In genomic region chr2:177432703-177433102, GRCh38 we compare ENCODE assay signal across 18 cellular contexts. TPM values are rescaled to one million over a fixed set of nuclear protein-coding genes. Genes with fewer than 3 reads are reported as not detected.
A peak's percentile ranks its signal among the peaks of the same experiment; 100 is the strongest.
DNase-seq lines count a peak whose midpoint lies in the region; ATAC-seq, FAIRE-seq and TF ChIP-seq lines count a peak whose summit lies in the region.
"Had no signal": no experiment of that assay in that cellular context is flagged by ENCODE, and none has a peak within 500 bp of the region (broad histone marks: within the 10 kb centered on the region; RNA-seq: fewer than 3 reads in every experiment).

No MANE protein-coding gene starts in this region.

- H4K20me1 ChIP-seq in MM.1S (ENCODE audit: insufficient read depth, low read length): no peaks in the 10 kb centered on the region
- no peaks in the 10 kb centered on the region for H4K20me1 ChIP-seq in K562 (replicated peaks; ENCODE audit: control insufficient read depth, insufficient read depth, low read length)

- DNase-seq in MM.1S (peak; percentile 61), MV-4-11 (lab: John Stamatoyannopoulos, UW) (peak; percentile 3), RPMI7951 (ENCODE audit: low read depth) (peak; percentile 41), K562 (ENCODE audit: extremely low read depth in 1 of 4, low spot score in 3 of 4) (no peak), iPS-NIHi11 (ENCODE audit: low spot score) (no peak), LoVo (ENCODE audit: low spot score) (no peak), C1 segment of cervical spinal cord (lab: John Stamatoyannopoulos, UW) (no peak), esophagus muscularis mucosa (ENCODE audit: extremely low spot score) (no peak)
- DNase-seq: AML-193; CD4-positive, alpha-beta memory T cell; DMS153; DMS79; GDM1 had no signal

- H3K9me3 ChIP-seq in MM.1S (replicated peaks; ENCODE audit: insufficient read depth, low read length): no peaks in the 10 kb centered on the region
- H3K9me3 ChIP-seq in K562 (replicated peaks; ENCODE audit: control insufficient read depth, insufficient read depth, low read depth, low read length): peaks cover 21% of the 10 kb centered on the region
- H3K9me3 ChIP-seq in esophagus muscularis mucosa: peaks cover 0 to 40% (median 25%) of the 10 kb centered on the region in 4 donors

- no peak for FAIRE-seq in K562 (lab: Jason Lieb, UNC)
- FAIRE-seq: A549, GM12892, HTR-8/SVneo had no signal

- TF ChIP-seq CTCF in MM.1S (IDR thresholded peaks at IDR 0.05; ENCODE audit: low read length) (no peak), K562 (IDR thresholded peaks at IDR 0.05 in 2 of 3, conservative IDR thresholded peaks at IDR 0.05 in 1 of 3; ENCODE audit: insufficient read depth in 2 of 3, low read depth in 1 of 3, low read length in 3 of 3) (no peak), esophagus muscularis mucosa (IDR thresholded peaks at IDR 0.05) (no peak)

- no TSS peak for BruUV-seq in K562 (replicated peaks; lab: Mats Ljungman, UMichigan)

- no peaks in the 10 kb centered on the region for H3K9me2 ChIP-seq in MM.1S (replicated peaks; ENCODE audit: insufficient read depth, low read length)

- no peak overlapping the region for H3K4me3 ChIP-seq in MM.1S (ENCODE audit: low read length)
- no peak overlapping the region for H3K4me3 ChIP-seq in K562
- H3K4me3 ChIP-seq in esophagus muscularis mucosa: no peak overlapping the region
- H3K4me3 ChIP-seq: A549, GM23248, HAP-1 had no signal

- no peak for TF ChIP-seq RAD21 in K562 (CRISPR knock-in tag; conservative IDR thresholded peaks at IDR 0.05 in 1 of 2, IDR thresholded peaks at IDR 0.05 in 1 of 2)

- H3K4me1 ChIP-seq in MM.1S (ENCODE audit: low read length): peaks cover 9% of the 10 kb centered on the region
- no peaks in the 10 kb centered on the region for H3K4me1 ChIP-seq in K562 (replicated peaks in 1 of 2; ENCODE audit: control insufficient read depth in 2 of 2, insufficient read depth in 2 of 2, low read length in 2 of 2)
- no peaks in the 10 kb centered on the region for H3K4me1 ChIP-seq in esophagus muscularis mucosa
- H3K4me1 ChIP-seq: A549 had no signal

- no peaks in the 10 kb centered on the region for H3K36me3 ChIP-seq in MM.1S (replicated peaks; ENCODE audit: insufficient read depth, low read length)
- peaks cover 34% of the 10 kb centered on the region; the same call in 2 of the 3 replicates for H3K36me3 ChIP-seq in K562 (ENCODE audit: control insufficient read depth, insufficient read depth, low read length)
- H3K36me3 ChIP-seq in esophagus muscularis mucosa: peaks cover 0 to 10% (median 0%) of the 10 kb centered on the region in 4 donors

- no peak overlapping the region for H2AFZ ChIP-seq in MM.1S (ENCODE audit: low read length)
- H2AFZ ChIP-seq in K562 (ENCODE audit: low read depth, low read length): no peak overlapping the region
- H2AFZ ChIP-seq: GM23248 had no signal

- CTCF ChIA-PET in K562 (lab: Yijun Ruan, JAX; ENCODE audit: low intra/inter-chr PET ratio): no interaction called here

- no peak for TF ChIP-seq EP300 in K562 (IDR thresholded peaks at IDR 0.05; ENCODE audit: low read length)
- TF ChIP-seq EP300 in esophagus muscularis mucosa (IDR thresholded peaks at IDR 0.05): no peak

- no peak overlapping the region for H3K27ac ChIP-seq in MM.1S (ENCODE audit: low read length)
- H3K27ac ChIP-seq in K562 (ENCODE audit: extremely low read depth, low read depth, low read length): no peak overlapping the region
- no peak overlapping the region for H3K27ac ChIP-seq in esophagus muscularis mucosa (replicated peaks in 1 of 4)
- H3K27ac ChIP-seq: A549, GM23248 had no signal

- peaks cover 38% of the 10 kb centered on the region for H3K79me2 ChIP-seq in MM.1S (ENCODE audit: low read length)
- peaks cover 61% of the 10 kb centered on the region for H3K79me2 ChIP-seq in K562 (ENCODE audit: control insufficient read depth, insufficient read depth, low read length)

- POLR2A ChIA-PET in K562 (lab: Yijun Ruan, JAX): no interaction called here

- ATAC-seq in K562: no peak
- ATAC-seq: A549 had no signal

- in situ Hi-C loops in K562 (cut with MboI): loop anchor here (5.0 kb wide), 1 partner anchor 85 kb away; no protein-coding TSS in a partner anchor

- no peaks in the 10 kb centered on the region; the same call in 1 of the 2 replicates for H3F3A ChIP-seq in MM.1S (ENCODE audit: insufficient read depth, low read length)

- H3K27me3 ChIP-seq in MM.1S (replicated peaks; ENCODE audit: insufficient read depth, low read length) (no peaks in the 10 kb centered on the region), K562 (ENCODE audit: control insufficient read depth in 2 of 2, insufficient read depth in 2 of 2, low read length in 2 of 2) (no peaks in the 10 kb centered on the region), esophagus muscularis mucosa (no peaks in the 10 kb centered on the region)

- H3K9ac ChIP-seq in MM.1S (ENCODE audit: low read length) (no peak overlapping the region), K562 (ENCODE audit: insufficient read depth in 1 of 2, low read depth in 2 of 2, low read length in 2 of 2) (no peak overlapping the region)
- H3K9ac ChIP-seq: GM23248 had no signal

- H3K9me1 ChIP-seq in K562 (ENCODE audit: control insufficient read depth, insufficient read depth, low read length): no peaks in the 10 kb centered on the region

- WGBS in K562 (ENCODE audit: insufficient coverage, low coverage, missing lambda C conversion rate): 17% methylated on average over 1 of the region's 1 CpG
- WGBS in esophagus muscularis mucosa: 40% methylated on average over 1 of the region's 1 CpG

- TF ChIP-seq POLR2A in K562 (conservative IDR thresholded peaks at IDR 0.05): no peak
- no peak for TF ChIP-seq POLR2A in esophagus muscularis mucosa (IDR thresholded peaks at IDR 0.05; ENCODE audit: low read depth)

- intact Hi-C loops in K562 (cut with micrococcal nuclease): no loop called here
- intact Hi-C loops in esophagus muscularis mucosa (cut with DNase I): no loop called here

- no peak overlapping the region for H3K4me2 ChIP-seq in MM.1S (ENCODE audit: low read depth, low read length)
- no peak overlapping the region for H3K4me2 ChIP-seq in K562 (ENCODE audit: insufficient read depth, low read length)
- H3K4me2 ChIP-seq: A549 had no signal

TF ChIP-seq in K562, 482 proteins besides CTCF, POLR2A, EP300 and RAD21:
- TF ChIP-seq ZNF766 (CRISPR knock-in tag; conservative IDR thresholded peaks at IDR 0.05): peak; percentile 65; the same call in 1 of the 2 replicates
- TF ChIP-seq MIER1 (IDR thresholded peaks at IDR 0.05; ENCODE audit: low read depth): no peak
- TF ChIP-seq GTF2E2 (tag; IDR thresholded peaks at IDR 0.05): no peak
- TF ChIP-seq ZNF584 (CRISPR knock-in tag; IDR thresholded peaks at IDR 0.05; ENCODE audit: low read depth): no peak
- TF ChIP-seq ZNF316 (IDR thresholded peaks at IDR 0.05): 0 out of 2 replicates have a peak, but pooled peaks have one; percentile 6

RNA-seq across cellular contexts. Expression of gene AGPS, which starts 40.1 kb away (rescaled TPM):
- 41.2 and 43.7 TPM in 2 replicates for total RNA-seq in RPMI7951 (2014; rRNA removed; shearing (Covaris generic))
- total RNA-seq in K562 (2011; cell fraction: chromatin; rRNA removed; ENCODE audit: low replicate concordance): 22.6 and 91.3 TPM in 2 replicates
- total RNA-seq in K562 (2011; cell fraction: nucleolus; rRNA removed): 7.7 and 12.5 TPM in 2 replicates
- 32.9 and 66.5 TPM in 2 replicates for total RNA-seq in K562 (2011; cell fraction: nucleoplasm; rRNA removed)
- total RNA-seq in K562 (2014; rRNA removed): 144 and 211 TPM in 2 replicates
- 80.7 and 91.4 TPM in 2 replicates for total RNA-seq in K562 (2014; rRNA removed; fragmentation: Illumina TruSeq; extraction: Trizol)
- 66.2 and 73.4 TPM in 2 replicates for total RNA-seq in K562 (2015; rRNA removed; fragmentation: Illumina TruSeq; extraction: Trizol)
- 95.6 and 97.1 TPM in 2 replicates for total RNA-seq in K562 (2021)
- polyA plus RNA-seq in K562 (2011; rRNA removed): 30.5 and 63.1 TPM in 2 replicates
- polyA plus RNA-seq in K562 (2011; cell fraction: cytosol; rRNA removed): 10.1 and 10.3 TPM in 2 replicates
- 11.9 and 21.7 TPM in 2 replicates for polyA plus RNA-seq in K562 (2011; cell fraction: nucleus; rRNA removed)
- 39.2 and 44.1 TPM in 2 replicates for polyA plus RNA-seq in K562 (2012)
- 43.8 and 53.3 TPM in 2 replicates for polyA plus RNA-seq in K562 (2014; fragmentation: Illumina TruSeq; extraction: Trizol)
- polyA plus RNA-seq in K562 (2014; fragmentation: Nextera tagmentation; extraction: Ambion mirVana): 10 to 100 TPM; 15.5 to 15.6 TPM
- polyA plus RNA-seq in K562 (2014; rRNA removed): 55.5 and 60.1 TPM in 2 replicates
- polyA minus RNA-seq in K562 (2011; rRNA and poly(A)+ RNA removed): 78.3 and 102 TPM in 2 replicates
- polyA minus RNA-seq in K562 (2011; cell fraction: cytosol; rRNA and poly(A)+ RNA removed): 27.3 and 41.2 TPM in 2 replicates
- polyA minus RNA-seq in K562 (2011; cell fraction: nucleus; rRNA and poly(A)+ RNA removed): 27.6 and 51.5 TPM in 2 replicates
- 10 to 100 TPM; 26.3 to 46.1 (median 37.0) TPM for total RNA-seq in esophagus muscularis mucosa

Comparison
In these comparisons a context has a peak if more than half of its experiments do, and no peak if none do; other contexts are left out.
1. DNase-seq: peak in MM.1S (single experiment), MV-4-11 (single experiment) and RPMI7951 (single experiment); none in K562 (0 of 4), iPS-NIHi11 (single experiment), LoVo (single experiment), C1 segment of cervical spinal cord (0 of 14) and esophagus muscularis mucosa (single experiment).